33 cellular contexts compared by ENCODE assay signal in the genomic region with DNA sequence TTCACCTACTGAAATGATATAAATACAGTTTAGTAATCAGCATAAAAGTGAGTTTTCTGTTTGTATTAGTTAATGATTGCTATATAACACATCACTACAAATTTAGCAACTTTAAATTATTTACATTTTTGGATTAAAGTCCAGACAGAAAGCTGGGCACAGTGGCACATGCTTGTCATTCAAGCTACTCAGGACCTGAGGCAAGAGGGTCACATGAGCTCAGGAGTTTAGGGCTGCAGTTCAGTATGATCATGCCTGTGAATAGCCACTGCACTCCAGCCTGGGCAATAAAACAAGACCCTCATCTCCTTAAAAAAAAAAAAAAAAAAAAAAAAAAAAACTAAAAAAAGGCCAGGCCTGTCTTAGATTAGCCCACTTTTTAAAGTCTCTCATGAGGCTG.
"Had no signal": no experiment of that assay in that cellular context is flagged by ENCODE, and none has a peak within 500 bp of the region (broad histone marks: within the 10 kb centered on the region; RNA-seq: fewer than 3 reads in every experiment).

No MANE protein-coding gene starts in this region.

- H3K4me3 ChIP-seq: adrenal gland, ascending aorta, body of pancreas, breast epithelium, cardiac muscle cell had no signal

- ATAC-seq: activated naive CD4-positive, alpha-beta T cell treated with anti-CD3 and anti-CD28 coated beads, Interleukin-2, amount 50 U/mL, for 72 hours; activated naive CD8-positive, alpha-beta T cell treated with anti-CD3 and anti-CD28 coated beads, Interleukin-2, amount 50 U/mL, for 24 hours; activated T-cell treated with anti-CD3 and anti-CD28 coated beads, Interleukin-2, amount 50 U/mL, for 4 hours; activated T-cell treated with anti-CD3 and anti-CD28 coated beads, Interleukin-2, amount 50 U/mL, for 72 hours; activated T-helper 17 cell treated with anti-CD3 and anti-CD28 coated beads, Interleukin-2, amount 50 U/mL, for 72 hours; body of pancreas had no signal

- H3K9me3 ChIP-seq: adrenal gland, ascending aorta, body of pancreas had no signal

- DNase-seq: activated effector memory CD4-positive, alpha-beta T cell treated with anti-CD3 and anti-CD28 coated beads, Interleukin-2, amount 50 U/mL, for 16 hours; activated effector memory CD4-positive, alpha-beta T cell treated with Interleukin-2 at 50 U/mL for 16 hours; activated gamma-delta T cell; activated gamma-delta T cell treated with Interleukin-2 at 50 U/mL for 16 hours; activated naive CD4-positive, alpha-beta T cell; activated naive CD4-positive, alpha-beta T cell treated with anti-CD3 and anti-CD28 coated beads for 36 hours; activated naive CD4-positive, alpha-beta T cell treated with anti-CD3 and anti-CD28 coated beads, Interleukin-2, amount 10 ng/mL, durations not matched to agents 7 days and 5 days; activated naive CD4-positive, alpha-beta T cell treated with anti-CD3 and anti-CD28 coated beads, Interleukin-2, amount 50 U/mL, for 16 hours; activated naive CD4-positive, alpha-beta T cell treated with Interleukin-2 at 50 U/mL for 16 hours; activated naive CD8-positive, alpha-beta T cell treated with anti-CD3 and anti-CD28 coated beads for 36 hours; activated naive CD8-positive, alpha-beta T cell treated with anti-CD3 and anti-CD28 coated beads, Interleukin-2, amount 10 ng/mL, durations not matched to agents 7 days and 5 days; activated naive CD8-positive, alpha-beta T cell treated with anti-CD3 and anti-CD28 coated beads, Interleukin-2, amount 50 U/mL, for 24 hours; activated T-cell treated with anti-CD3 and anti-CD28 coated beads, Interleukin-2, amount 50 U/mL, for 24 hours; activated T-cell treated with anti-CD3 and anti-CD28 coated beads, Interleukin-2, amount 50 U/mL, for 4 hours; activated T-cell treated with anti-CD3 and anti-CD28 coated beads, Interleukin-2, amount 50 U/mL, for 48 hours; activated T-cell treated with anti-CD3 and anti-CD28 coated beads, Interleukin-2, amount 50 U/mL, for 72 hours; adrenal gland; amniotic stem cell; amygdala; anterior cingulate cortex; aorta; body of pancreas; brain microvascular endothelial cell; caudate nucleus; central memory CD4-positive, alpha-beta T cell; cerebellar nuclear complex had no signal

- H3K27ac ChIP-seq: adrenal gland, ascending aorta, body of pancreas, brain microvascular endothelial cell, breast epithelium, cardiac muscle cell had no signal

- H3K27me3 ChIP-seq: adrenal gland, ascending aorta, body of pancreas, brain microvascular endothelial cell, breast epithelium, cardiac muscle cell had no signal

- H3K4me1 ChIP-seq: adrenal gland, ascending aorta, body of pancreas, breast epithelium had no signal

- H3K36me3 ChIP-seq: adrenal gland, ascending aorta, brain microvascular endothelial cell, breast epithelium, cardiac muscle cell had no signal

- FAIRE-seq: astrocyte, bronchial epithelial cell had no signal
